1 cellular context compared by ENCODE assay signal in genomic region chr17:5281814-5282638, GRCh38.
A peak's percentile ranks its signal among the peaks of the same experiment; 100 is the strongest.
TF ChIP-seq lines count a peak whose summit lies in the region.

TSS of gene RABEP1 (plus strand) at chr17:5282284. CDS start at chr17:5282487, 203 bp downstream.

TF ChIP-seq in K562, 482 proteins besides CTCF, POLR2A, EP300 and RAD21 (continued from another document and continues in another):
- TF ChIP-seq RAD51 (IDR thresholded peaks at IDR 0.05; ENCODE audit: borderline replicate concordance, low read depth) = peak; percentile 84
- 0 out of 2 replicates have a peak, but pooled peaks have one; percentile 9 for TF ChIP-seq THAP12 (CRISPR knock-in tag; IDR thresholded peaks at IDR 0.05)
- 0 out of 2 replicates have a peak, but pooled peaks have one; percentile 32 for TF ChIP-seq CTBP1 (IDR thresholded peaks at IDR 0.05; ENCODE audit: borderline replicate concordance)
- TF ChIP-seq ZNF644 (tag; IDR thresholded peaks at IDR 0.05; ENCODE audit: low read depth) = peak; percentile 34; the same call in 1 of the 2 replicates
- TF ChIP-seq PRMT5 (CRISPR knock-in tag; IDR thresholded peaks at IDR 0.05) = no peak
- TF ChIP-seq VEZF1 (CRISPR knock-in tag; IDR thresholded peaks at IDR 0.05) = peak; percentile 84
- peak; percentile 45; the same call in 1 of the 2 replicates for TF ChIP-seq ARID4B (CRISPR knock-in tag; IDR thresholded peaks at IDR 0.05)
- TF ChIP-seq MCM7 (IDR thresholded peaks at IDR 0.05) = no peak
- TF ChIP-seq ETV6 (IDR thresholded peaks at IDR 0.05; ENCODE audit: borderline replicate concordance in 1 of 2, low read depth in 2 of 2, low read length in 1 of 2) = no peak
- TF ChIP-seq ETV6 (CRISPR knock-in tag; IDR thresholded peaks at IDR 0.05; ENCODE audit: borderline replicate concordance) = no peak
- TF ChIP-seq, protein P1, sequence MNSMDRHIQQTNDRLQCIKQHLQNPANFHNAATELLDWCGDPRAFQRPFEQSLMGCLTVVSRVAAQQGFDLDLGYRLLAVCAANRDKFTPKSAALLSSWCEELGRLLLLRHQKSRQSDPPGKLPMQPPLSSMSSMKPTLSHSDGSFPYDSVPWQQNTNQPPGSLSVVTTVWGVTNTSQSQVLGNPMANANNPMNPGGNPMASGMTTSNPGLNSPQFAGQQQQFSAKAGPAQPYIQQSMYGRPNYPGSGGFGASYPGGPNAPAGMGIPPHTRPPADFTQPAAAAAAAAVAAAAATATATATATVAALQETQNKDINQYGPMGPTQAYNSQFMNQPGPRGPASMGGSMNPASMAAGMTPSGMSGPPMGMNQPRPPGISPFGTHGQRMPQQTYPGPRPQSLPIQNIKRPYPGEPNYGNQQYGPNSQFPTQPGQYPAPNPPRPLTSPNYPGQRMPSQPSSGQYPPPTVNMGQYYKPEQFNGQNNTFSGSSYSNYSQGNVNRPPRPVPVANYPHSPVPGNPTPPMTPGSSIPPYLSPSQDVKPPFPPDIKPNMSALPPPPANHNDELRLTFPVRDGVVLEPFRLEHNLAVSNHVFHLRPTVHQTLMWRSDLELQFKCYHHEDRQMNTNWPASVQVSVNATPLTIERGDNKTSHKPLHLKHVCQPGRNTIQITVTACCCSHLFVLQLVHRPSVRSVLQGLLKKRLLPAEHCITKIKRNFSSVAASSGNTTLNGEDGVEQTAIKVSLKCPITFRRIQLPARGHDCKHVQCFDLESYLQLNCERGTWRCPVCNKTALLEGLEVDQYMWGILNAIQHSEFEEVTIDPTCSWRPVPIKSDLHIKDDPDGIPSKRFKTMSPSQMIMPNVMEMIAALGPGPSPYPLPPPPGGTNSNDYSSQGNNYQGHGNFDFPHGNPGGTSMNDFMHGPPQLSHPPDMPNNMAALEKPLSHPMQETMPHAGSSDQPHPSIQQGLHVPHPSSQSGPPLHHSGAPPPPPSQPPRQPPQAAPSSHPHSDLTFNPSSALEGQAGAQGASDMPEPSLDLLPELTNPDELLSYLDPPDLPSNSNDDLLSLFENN (IDR thresholded peaks at IDR 0.05; ENCODE audit: low read depth in 2 of 2, low read length in 2 of 2) = 0 out of 4 replicates have a peak, but pooled peaks of 1 of the 2 experiments have one; percentile 39
- peak; percentile 59 for TF ChIP-seq POLR2AphosphoS5 (IDR thresholded peaks at IDR 0.05; ENCODE audit: control insufficient read depth, insufficient read depth, low read depth, low read length)
- TF ChIP-seq RBM17 (IDR thresholded peaks at IDR 0.05; ENCODE audit: borderline replicate concordance, low read depth, low read length) = peak; percentile 90; the same call in 1 of the 2 replicates
- TF ChIP-seq ESRRA (IDR thresholded peaks at IDR 0.05; ENCODE audit: borderline replicate concordance, low read depth) = peak; percentile 25; the same call in 1 of the 2 replicates
- TF ChIP-seq RBM15 (IDR thresholded peaks at IDR 0.05; ENCODE audit: insufficient read depth, low read length) = no peak
- no peak for TF ChIP-seq PPARD (CRISPR knock-in tag; IDR thresholded peaks at IDR 0.05)
- no peak for TF ChIP-seq JUND (IDR thresholded peaks at IDR 0.05; ENCODE audit: borderline replicate concordance, low read depth, low read length)
- no peak for TF ChIP-seq JUND (tag; IDR thresholded peaks at IDR 0.05; ENCODE audit: borderline replicate concordance, low read depth, low read length)
- peak; percentile 98 for TF ChIP-seq TAF1 (IDR thresholded peaks at IDR 0.05; ENCODE audit: control insufficient read depth, extremely low read depth, insufficient read depth, low read length, severe bottlenecking)
- TF ChIP-seq TCF7 (IDR thresholded peaks at IDR 0.05; ENCODE audit: borderline replicate concordance) = no peak
- no peak for TF ChIP-seq RHOXF2B (CRISPR knock-in tag; conservative IDR thresholded peaks at IDR 0.05)
- TF ChIP-seq PHF8 (IDR thresholded peaks at IDR 0.05; ENCODE audit: borderline replicate concordance, low read length) = peak; percentile 72; the same call in 1 of the 2 replicates
- 0 out of 2 replicates have a peak, but pooled peaks have one; percentile 16 for TF ChIP-seq GABPB1 (CRISPR knock-in tag; IDR thresholded peaks at IDR 0.05)
- peak in 1 of 2 experiments; percentile 14; a peak in 1 of 4 replicates for TF ChIP-seq HDAC1 (IDR thresholded peaks at IDR 0.05)
- peak; percentile 39 for TF ChIP-seq HNRNPLL (IDR thresholded peaks at IDR 0.05; ENCODE audit: low read depth, low read length, poor library complexity, severe bottlenecking)
- TF ChIP-seq, protein P2, sequence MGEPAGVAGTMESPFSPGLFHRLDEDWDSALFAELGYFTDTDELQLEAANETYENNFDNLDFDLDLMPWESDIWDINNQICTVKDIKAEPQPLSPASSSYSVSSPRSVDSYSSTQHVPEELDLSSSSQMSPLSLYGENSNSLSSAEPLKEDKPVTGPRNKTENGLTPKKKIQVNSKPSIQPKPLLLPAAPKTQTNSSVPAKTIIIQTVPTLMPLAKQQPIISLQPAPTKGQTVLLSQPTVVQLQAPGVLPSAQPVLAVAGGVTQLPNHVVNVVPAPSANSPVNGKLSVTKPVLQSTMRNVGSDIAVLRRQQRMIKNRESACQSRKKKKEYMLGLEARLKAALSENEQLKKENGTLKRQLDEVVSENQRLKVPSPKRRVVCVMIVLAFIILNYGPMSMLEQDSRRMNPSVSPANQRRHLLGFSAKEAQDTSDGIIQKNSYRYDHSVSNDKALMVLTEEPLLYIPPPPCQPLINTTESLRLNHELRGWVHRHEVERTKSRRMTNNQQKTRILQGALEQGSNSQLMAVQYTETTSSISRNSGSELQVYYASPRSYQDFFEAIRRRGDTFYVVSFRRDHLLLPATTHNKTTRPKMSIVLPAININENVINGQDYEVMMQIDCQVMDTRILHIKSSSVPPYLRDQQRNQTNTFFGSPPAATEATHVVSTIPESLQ (CRISPR knock-in tag; IDR thresholded peaks at IDR 0.05) = no peak
- TF ChIP-seq BHLHE40 (IDR thresholded peaks at IDR 0.05; ENCODE audit: low read length) = peak; percentile 94
- 0 out of 2 replicates have a peak, but pooled peaks have one; percentile 28 for TF ChIP-seq ZBED1 (IDR thresholded peaks at IDR 0.05)
- TF ChIP-seq LEF1 (IDR thresholded peaks at IDR 0.05) = no peak
- peak; percentile 49; the same call in 1 of the 2 replicates for TF ChIP-seq MITF (IDR thresholded peaks at IDR 0.05)
- no peak for TF ChIP-seq L3MBTL2 (IDR thresholded peaks at IDR 0.05)
- TF ChIP-seq TBP (optimal IDR thresholded peaks at IDR 0.05; ENCODE audit: low read depth, low read length) = peak; percentile 74
- TF ChIP-seq ZNF395 (CRISPR knock-in tag; IDR thresholded peaks at IDR 0.05) = peak; percentile 54; the same call in 1 of the 2 replicates
- no peak for TF ChIP-seq TSC22D4 (tag; IDR thresholded peaks at IDR 0.05)
- peak; percentile 53 for TF ChIP-seq POLR2B (IDR thresholded peaks at IDR 0.05; ENCODE audit: low read depth, partially characterized antibody)
- TF ChIP-seq ZNF384 (IDR thresholded peaks at IDR 0.05; ENCODE audit: low read depth, low read length) = peak; percentile 41; the same call in 1 of the 2 replicates
- TF ChIP-seq CBFA2T2 (conservative IDR thresholded peaks at IDR 0.05) = peak; percentile 39; the same call in 1 of the 2 replicates
- peak; percentile 15 for TF ChIP-seq KDM5B (IDR thresholded peaks at IDR 0.05; ENCODE audit: insufficient replicate concordance, low read depth, low read length)
- TF ChIP-seq SRSF9 (IDR thresholded peaks at IDR 0.05; ENCODE audit: borderline replicate concordance, low read depth, low read length) = no peak
- TF ChIP-seq ZNF639 (CRISPR knock-in tag; conservative IDR thresholded peaks at IDR 0.05 in 1 of 2, IDR thresholded peaks at IDR 0.05 in 1 of 2) = 0 out of 4 replicates have a peak, but pooled peaks of 1 of the 2 experiments have one; percentile 17
- TF ChIP-seq SIN3B (IDR thresholded peaks at IDR 0.05; ENCODE audit: low read depth) = peak; percentile 33; the same call in 1 of the 2 replicates
- TF ChIP-seq, protein P3, sequence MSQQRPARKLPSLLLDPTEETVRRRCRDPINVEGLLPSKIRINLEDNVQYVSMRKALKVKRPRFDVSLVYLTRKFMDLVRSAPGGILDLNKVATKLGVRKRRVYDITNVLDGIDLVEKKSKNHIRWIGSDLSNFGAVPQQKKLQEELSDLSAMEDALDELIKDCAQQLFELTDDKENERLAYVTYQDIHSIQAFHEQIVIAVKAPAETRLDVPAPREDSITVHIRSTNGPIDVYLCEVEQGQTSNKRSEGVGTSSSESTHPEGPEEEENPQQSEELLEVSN (IDR thresholded peaks at IDR 0.05; ENCODE audit: borderline replicate concordance in 1 of 2, extremely low read depth in 1 of 2, insufficient read depth in 1 of 2, insufficient read length in 1 of 2, low read depth in 1 of 2, low read length in 1 of 2, poor library complexity in 1 of 2, severe bottlenecking in 1 of 2) = peak in 1 of 2 experiments; percentile 26
